ENCODE assay signal across 14 cellular contexts in genomic region chr11:46672381-46672839, GRCh38. TPM values are rescaled to one million over a fixed set of nuclear protein-coding genes. Genes with fewer than 3 reads are reported as not detected.
DNase-seq lines count a peak whose midpoint lies in the region; ATAC-seq and TF ChIP-seq lines count a peak whose summit lies in the region.
"Had no signal": no experiment of that assay in that cellular context is flagged by ENCODE, and none has a peak within 500 bp of the region (broad histone marks: within the 10 kb centered on the region; RNA-seq: fewer than 3 reads in every experiment).

No MANE protein-coding gene starts in this region.

- POLR2A ChIA-PET in activated naive CD8-positive, alpha-beta T cell treated with anti-CD3 and anti-CD28 coated beads, Interleukin-2, amount 10 ng/mL, durations not matched to agents 7 days and 5 days (lab: Charles Lee) = no interaction called here
- POLR2A ChIA-PET in naive thymus-derived CD4-positive, alpha-beta T cell (lab: Charles Lee) = interaction anchor here (0.9 to 10.8 kb wide), 5 partner anchors 10 to 543 kb away, joined by 3 to 135 read pairs (median 3); partner anchors contain the start of genes AMBRA1, ARHGAP1 and ZNF408

- peak overlapping the region; percentile 89 for H3K27ac Mint-ChIP-seq in activated naive CD8-positive, alpha-beta T cell treated with anti-CD3 and anti-CD28 coated beads, Interleukin-2, amount 10 ng/mL, durations not matched to agents 7 days and 5 days
- H3K27ac Mint-ChIP-seq in naive thymus-derived CD4-positive, alpha-beta T cell = peak overlapping the region; percentile 81 to 96 (median 93)

- H3K79me2 ChIP-seq in Loucy (ENCODE audit: insufficient read depth, low read length) = peaks cover 8% of the 10 kb centered on the region; the same call in 1 of the 2 replicates

- ATAC-seq in activated naive CD8-positive, alpha-beta T cell treated with anti-CD3 and anti-CD28 coated beads, Interleukin-2, amount 10 ng/mL, durations not matched to agents 7 days and 5 days (ENCODE audit: low read depth) = no peak
- no peak for ATAC-seq in naive thymus-derived CD4-positive, alpha-beta T cell
- no peak for ATAC-seq in HG03565 (IDR thresholded peaks at IDR 0.05; ENCODE audit: unreplicated experiment)

- H3K27me3 ChIP-seq in Loucy (ENCODE audit: insufficient read depth, low read length, poor library complexity, severe bottlenecking) = no peaks in the 10 kb centered on the region
- no peaks in the 10 kb centered on the region for H3K27me3 ChIP-seq in naive thymus-derived CD4-positive, alpha-beta T cell (ENCODE audit: control insufficient read depth in 2 of 2, insufficient read depth in 2 of 2, low read length in 2 of 2)
- H3K27me3 ChIP-seq: transverse colon had no signal

- H3K4me1 Mint-ChIP-seq in activated naive CD8-positive, alpha-beta T cell treated with anti-CD3 and anti-CD28 coated beads, Interleukin-2, amount 10 ng/mL, durations not matched to agents 7 days and 5 days = peaks cover 54% of the 10 kb centered on the region
- peaks cover 55 to 90% (median 75%) of the 10 kb centered on the region in 7 donors for H3K4me1 Mint-ChIP-seq in naive thymus-derived CD4-positive, alpha-beta T cell

- H3K27me3 Mint-ChIP-seq in activated naive CD8-positive, alpha-beta T cell treated with anti-CD3 and anti-CD28 coated beads, Interleukin-2, amount 10 ng/mL, durations not matched to agents 7 days and 5 days = no peaks in the 10 kb centered on the region
- no peaks in the 10 kb centered on the region for H3K27me3 Mint-ChIP-seq in naive thymus-derived CD4-positive, alpha-beta T cell

- peak overlapping the region; percentile 57 for H3K4me3 ChIP-seq in Loucy (ENCODE audit: low read length, poor library complexity, severe bottlenecking)
- no peak overlapping the region for H3K4me3 ChIP-seq in naive thymus-derived CD4-positive, alpha-beta T cell (ENCODE audit: low read length)
- H3K4me3 ChIP-seq: transverse colon had no signal

- peaks cover 34% of the 10 kb centered on the region for H3K36me3 Mint-ChIP-seq in activated naive CD8-positive, alpha-beta T cell treated with anti-CD3 and anti-CD28 coated beads, Interleukin-2, amount 10 ng/mL, durations not matched to agents 7 days and 5 days
- peaks cover 11 to 42% (median 25%) of the 10 kb centered on the region in 5 donors for H3K36me3 Mint-ChIP-seq in naive thymus-derived CD4-positive, alpha-beta T cell

- no peaks in the 10 kb centered on the region for H3K9me3 Mint-ChIP-seq in activated naive CD8-positive, alpha-beta T cell treated with anti-CD3 and anti-CD28 coated beads, Interleukin-2, amount 10 ng/mL, durations not matched to agents 7 days and 5 days
- no peaks in the 10 kb centered on the region for H3K9me3 Mint-ChIP-seq in naive thymus-derived CD4-positive, alpha-beta T cell

- H3F3A ChIP-seq in Loucy (ENCODE audit: low read depth) = peaks cover 35% of the 10 kb centered on the region

- no peaks in the 10 kb centered on the region for H3K9me3 ChIP-seq in Loucy (ENCODE audit: insufficient read depth, low read depth, low read length)
- H3K9me3 ChIP-seq in naive thymus-derived CD4-positive, alpha-beta T cell (ENCODE audit: control insufficient read depth in 2 of 3, low read length in 3 of 3) = no peaks in the 10 kb centered on the region
- H3K9me3 ChIP-seq: transverse colon had no signal

- no peak overlapping the region for H3K4me3 Mint-ChIP-seq in activated naive CD8-positive, alpha-beta T cell treated with anti-CD3 and anti-CD28 coated beads, Interleukin-2, amount 10 ng/mL, durations not matched to agents 7 days and 5 days
- peak overlapping the region; percentile 66 to 90 (median 80) for H3K4me3 Mint-ChIP-seq in naive thymus-derived CD4-positive, alpha-beta T cell

- DNase-seq in DMS 273 (lab: John Stamatoyannopoulos, UW; ENCODE audit: unreplicated experiment) (peak; percentile 83), DMS 273 treated with DMSO at 0.1 percent for 48 hours (lab: John Stamatoyannopoulos, UW) (no peak), SW 1271 (lab: John Stamatoyannopoulos, UW) (no peak), COLO829 (ENCODE audit: low spot score) (no peak)
- no peak for DNase-seq in activated naive CD8-positive, alpha-beta T cell treated with anti-CD3 and anti-CD28 coated beads, Interleukin-2, amount 10 ng/mL, durations not matched to agents 7 days and 5 days
- DNase-seq in naive thymus-derived CD4-positive, alpha-beta T cell = no peak
- DNase-seq: activated CD4-positive, alpha-beta T cell treated with anti-CD3 and anti-CD28 coated beads for 1 hour; NCI-H2029; transverse colon had no signal

- H3K9ac ChIP-seq in Loucy (ENCODE audit: low read depth, low read length, poor library complexity, severe bottlenecking) = peak overlapping the region; percentile 76

- TF ChIP-seq CTCF in Loucy (conservative IDR thresholded peaks at IDR 0.05; ENCODE audit: low read length) = no peak

- H3K27ac ChIP-seq in naive thymus-derived CD4-positive, alpha-beta T cell (ENCODE audit: low read depth, low read length) = peak overlapping the region; percentile 61
- H3K27ac ChIP-seq: 22Rv1 had no signal

- intact Hi-C loops in naive thymus-derived CD4-positive, alpha-beta T cell (cut with micrococcal nuclease) = loop anchor here (5.0 to 10.0 kb wide), 2 partner anchors 80 to 288 kb away; partner anchors contain the start of gene MDK (in 1 of the 2)

- H3K4me2 ChIP-seq in Loucy (ENCODE audit: low read depth, low read length, poor library complexity, severe bottlenecking) = peak overlapping the region; percentile 75

- peaks cover 79% of the 10 kb centered on the region for H3K4me1 ChIP-seq in Loucy (ENCODE audit: insufficient read depth, low read length, poor library complexity, severe bottlenecking)
- H3K4me1 ChIP-seq in naive thymus-derived CD4-positive, alpha-beta T cell (ENCODE audit: control insufficient read depth in 2 of 2, insufficient read depth in 2 of 2, low read length in 2 of 2) = peaks cover 57 to 85% of the 10 kb centered on the region in 2 donors

- CTCF ChIA-PET in naive thymus-derived CD4-positive, alpha-beta T cell (lab: Charles Lee) = interaction anchor here (0.6 to 3.5 kb wide), 5 partner anchors 16 to 507 kb away, joined by 3 to 20 read pairs (median 3); partner anchors contain the start of genes ARHGAP1 and ZNF408

- H4K20me1 ChIP-seq in Loucy (ENCODE audit: insufficient read depth, low read length, poor library complexity, severe bottlenecking) = no peaks in the 10 kb centered on the region

- H2AFZ ChIP-seq in Loucy (ENCODE audit: low read length) = no peak overlapping the region

- no peaks in the 10 kb centered on the region for H3K9me2 ChIP-seq in Loucy (replicated peaks; ENCODE audit: low read depth, low read length)

- H3K36me3 ChIP-seq in Loucy (ENCODE audit: insufficient read depth, low read length) = peaks cover 49% of the 10 kb centered on the region; the same call in 1 of the 2 replicates
- H3K36me3 ChIP-seq in naive thymus-derived CD4-positive, alpha-beta T cell (ENCODE audit: control insufficient read depth in 2 of 3, insufficient read depth in 3 of 3, low read length in 3 of 3) = peaks cover 8 to 39% (median 14%) of the 10 kb centered on the region in 3 experiments

RNA-seq across cellular contexts. Expression of gene ARHGAP1, which starts 28.0 kb away (rescaled TPM):
- total RNA-seq in activated naive CD8-positive, alpha-beta T cell treated with anti-CD3 and anti-CD28 coated beads, Interleukin-2, amount 10 ng/mL, durations not matched to agents 7 days and 5 days = 10 to 100 TPM; 62.5 to 68.0 TPM
- total RNA-seq in naive thymus-derived CD4-positive, alpha-beta T cell = 10 to 100 TPM; 44.6 to 82.5 (median 64.6) TPM
- 10 to 100 TPM; 44.2 to 69.9 TPM for polyA plus RNA-seq in naive thymus-derived CD4-positive, alpha-beta T cell

RNA-seq across cellular contexts. Expression of gene ZNF408, which starts 28.4 kb away (rescaled TPM):
- 10 to 100 TPM; 18.9 to 19.0 TPM for total RNA-seq in activated naive CD8-positive, alpha-beta T cell treated with anti-CD3 and anti-CD28 coated beads, Interleukin-2, amount 10 ng/mL, durations not matched to agents 7 days and 5 days
- 10 to 100 TPM in 4 of 5 experiments, 1 to 10 TPM in 1; 7.8 to 20.0 (median 16.6) TPM for total RNA-seq in naive thymus-derived CD4-positive, alpha-beta T cell
- 10 to 100 TPM in 1 of 2 donors, 1 to 10 TPM in 1; 7.0 to 14.1 TPM for polyA plus RNA-seq in naive thymus-derived CD4-positive, alpha-beta T cell

RNA-seq across cellular contexts. Expression of gene F2, which starts 46.6 kb away (rescaled TPM):
- not detected for total RNA-seq in activated naive CD8-positive, alpha-beta T cell treated with anti-CD3 and anti-CD28 coated beads, Interleukin-2, amount 10 ng/mL, durations not matched to agents 7 days and 5 days
- total RNA-seq in naive thymus-derived CD4-positive, alpha-beta T cell = under 1 TPM in 1 of 5 experiments, not detected in 4; 0.15 TPM
- polyA plus RNA-seq in naive thymus-derived CD4-positive, alpha-beta T cell = not detected
- total RNA-seq: osteoblast, RPMI7951 had no signal

RNA-seq across cellular contexts. Expression of gene ATG13, which starts 55.1 kb away (rescaled TPM):
- 10 to 100 TPM; 64.1 to 70.0 TPM for total RNA-seq in activated naive CD8-positive, alpha-beta T cell treated with anti-CD3 and anti-CD28 coated beads, Interleukin-2, amount 10 ng/mL, durations not matched to agents 7 days and 5 days
- 100 to 1,000 TPM in 2 of 5 experiments, 10 to 100 TPM in 3; 70.0 to 114 (median 96.8) TPM for total RNA-seq in naive thymus-derived CD4-positive, alpha-beta T cell
- 10 to 100 TPM; 75.9 to 77.5 TPM for polyA plus RNA-seq in naive thymus-derived CD4-positive, alpha-beta T cell

RNA-seq across cellular contexts. Expression of gene HARBI1, which starts 55.4 kb away (rescaled TPM):
- 1 to 10 TPM; 5.8 to 7.6 TPM for total RNA-seq in activated naive CD8-positive, alpha-beta T cell treated with anti-CD3 and anti-CD28 coated beads, Interleukin-2, amount 10 ng/mL, durations not matched to agents 7 days and 5 days
- 10 to 100 TPM in 2 of 5 experiments, 1 to 10 TPM in 3; 5.8 to 18.1 (median 8.0) TPM for total RNA-seq in naive thymus-derived CD4-positive, alpha-beta T cell
- polyA plus RNA-seq in naive thymus-derived CD4-positive, alpha-beta T cell = 1 to 10 TPM; 2.9 to 7.5 TPM
